In genomic region chr11:124869856-124870387, GRCh38 we compare ENCODE assay signal across 24 cellular contexts. TPM values are rescaled to one million over a fixed set of nuclear protein-coding genes. Genes with fewer than 3 reads are reported as not detected.
"Had no signal": no experiment of that assay in that cellular context is flagged by ENCODE, and none has a peak within 500 bp of the region (broad histone marks: within the 10 kb centered on the region; RNA-seq: fewer than 3 reads in every experiment).

No MANE protein-coding gene starts in this region.

- FAIRE-seq: RCC 7860 had no signal

- H3K9me3 ChIP-seq: SJSA1 had no signal

- H3K4me3 ChIP-seq: SJSA1, SK-N-MC had no signal

- DNase-seq: KBM-7, MV-4-11, NCI-H1048, NCI-H1105 treated with DMSO at 0.1 percent for 48 hours, NCI-H1436, NCI-H187, NCI-H2029, NCI-H2081 treated with DMSO at 0.1 percent for 48 hours, NCI-H2171, NCI-H226, NCI-H446, NCI-H510A, NCI-H524 treated with DMSO at 0.1 percent for 48 hours, NCI-H69, NCI-H774, Right ventricle myocardium superior, RPMI8226, SIG-M5 had no signal

- H3K27ac ChIP-seq: SJSA1, SK-N-MC had no signal

- H3K36me3 ChIP-seq: SJSA1 had no signal

RNA-seq across cellular contexts. Expression of gene ROBO4, which starts 27.7 kb away (rescaled TPM):
- total RNA-seq: HT-29 had no signal

RNA-seq across cellular contexts. Expression of gene HEPN1, which starts 49.1 kb away (rescaled TPM):
- total RNA-seq: HT-29, LHCN-M2, MCF 10A, Right ventricle myocardium superior, SJSA1 had no signal
